Comparison of ENCODE assay signal across 31 cellular contexts in the genomic region with DNA sequence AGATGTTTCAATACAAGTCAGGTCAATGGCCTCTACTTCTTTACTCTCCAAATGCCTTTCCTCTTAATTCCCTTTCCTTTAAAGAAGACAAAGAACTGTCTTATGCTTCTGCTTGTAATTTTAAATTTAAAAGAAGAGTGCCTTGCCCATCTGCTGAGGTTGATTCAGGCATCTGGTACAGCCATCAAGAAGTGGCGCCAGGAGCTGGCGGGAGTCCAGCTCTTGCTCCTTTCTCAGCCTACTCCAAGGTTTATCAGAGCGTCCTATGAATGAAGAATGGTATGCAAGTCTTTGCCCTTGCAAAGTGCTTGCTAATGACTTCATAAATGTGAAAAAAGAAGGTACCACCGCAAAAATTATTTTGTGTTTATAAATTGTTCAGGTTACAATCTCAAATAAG.
DNase-seq lines count a peak whose midpoint lies in the region; ATAC-seq and TF ChIP-seq lines count a peak whose summit lies in the region.
"Had no signal": no experiment of that assay in that cellular context is flagged by ENCODE, and none has a peak within 500 bp of the region (broad histone marks: within the 10 kb centered on the region; RNA-seq: fewer than 3 reads in every experiment).

No MANE protein-coding gene starts in this region.

- peak; percentile 45 for DNase-seq in DMS79 (lab: John Stamatoyannopoulos, UW)
- DNase-seq in NCI-H2171 (lab: John Stamatoyannopoulos, UW) = peak; percentile 23
- DNase-seq in heart left ventricle = peak; percentile 21 to 72 (median 37)
- peak; percentile 71 for DNase-seq in sigmoid colon
- DNase-seq in glomerular visceral epithelial cell (ENCODE audit: extremely low spot score) = no peak
- DNase-seq in activated CD8-positive, alpha-beta memory T cell treated with anti-CD3 and anti-CD28 coated beads, Interleukin-2, amount 10 ng/mL, durations not matched to agents 7 days and 5 days = no peak
- DNase-seq: activated CD4-positive, alpha-beta memory T cell treated with anti-CD3 and anti-CD28 coated beads for 36 hours; activated CD4-positive, alpha-beta T cell treated with anti-CD3 and anti-CD28 coated beads for 1 hour; activated CD8-positive, alpha-beta memory T cell treated with anti-CD3 and anti-CD28 coated beads, Interleukin-2, amount 50 U/mL, for 4 hours; activated naive CD4-positive, alpha-beta T cell treated with Interleukin-2 at 50 U/mL for 16 hours; BE2C; CD8-positive, alpha-beta T cell; foreskin fibroblast; GF-D8; Kasumi-1; kidney; natural killer cell; NCI-H1436 treated with DMSO at 0.1 percent for 48 hours; NCI-H526 treated with DMSO at 0.1 percent for 48 hours; nucleus accumbens; stimulated activated naive B cell treated with anti-CD40 and anti-IgM and Interleukin-4, amounts not matched to agents 10 μg/mL and 1 μg/mL and 100 μg/mL, for 72 hours; uterus had no signal

- intact Hi-C loops in heart left ventricle (cut with DNase I) = loop anchor here in 3 of 10 donors (10.0 kb wide), 1 partner anchor 383 kb away; no protein-coding TSS in a partner anchor
- intact Hi-C loops in sigmoid colon (cut with DNase I) = no loop called here

- CTCF ChIA-PET in activated CD8-positive, alpha-beta memory T cell treated with anti-CD3 and anti-CD28 coated beads, Interleukin-2, amount 10 ng/mL, durations not matched to agents 7 days and 5 days (lab: Charles Lee) = no interaction called here

- TF ChIP-seq EP300 in sigmoid colon (IDR thresholded peaks at IDR 0.05) = no peak

- peak in 1 of 4 donors; percentile 29 for ATAC-seq in heart left ventricle
- ATAC-seq in activated CD8-positive, alpha-beta memory T cell treated with anti-CD3 and anti-CD28 coated beads, Interleukin-2, amount 10 ng/mL, durations not matched to agents 7 days and 5 days = no peak
- ATAC-seq in HG03378 (IDR thresholded peaks at IDR 0.05; ENCODE audit: unreplicated experiment) = no peak
- ATAC-seq: CD8-positive, alpha-beta T cell; heart right ventricle; natural killer cell; stimulated activated naive B cell treated with anti-CD40 and anti-IgM and Interleukin-4, amounts not matched to agents 10 μg/mL and 1 μg/mL and 100 μg/mL, for 72 hours had no signal

- H3K4me3 ChIP-seq in heart left ventricle (no peak overlapping the region), sigmoid colon (no peak overlapping the region)
- H3K4me3 ChIP-seq: esophagus muscularis mucosa, heart right ventricle, lung, skin epidermis, thoracic aorta, uterus had no signal

- H3K9me3 Mint-ChIP-seq in activated CD8-positive, alpha-beta memory T cell treated with anti-CD3 and anti-CD28 coated beads, Interleukin-2, amount 10 ng/mL, durations not matched to agents 7 days and 5 days (ENCODE audit: low read depth) = peaks cover under 1% of the 10 kb centered on the region
- H3K9me3 Mint-ChIP-seq: natural killer cell had no signal

- H3K36me3 Mint-ChIP-seq in activated CD8-positive, alpha-beta memory T cell treated with anti-CD3 and anti-CD28 coated beads, Interleukin-2, amount 10 ng/mL, durations not matched to agents 7 days and 5 days = peaks cover 1% of the 10 kb centered on the region
- H3K36me3 Mint-ChIP-seq: activated CD4-positive, alpha-beta memory T cell treated with anti-CD3 and anti-CD28 coated beads for 36 hours; brain; CD8-positive, alpha-beta T cell; natural killer cell; stimulated activated naive B cell treated with anti-CD40 and anti-IgM and Interleukin-4, amounts not matched to agents 10 μg/mL and 1 μg/mL and 100 μg/mL, for 72 hours had no signal

- H3K27ac ChIP-seq in heart left ventricle = no peak overlapping the region
- no peak overlapping the region for H3K27ac ChIP-seq in sigmoid colon
- H3K27ac ChIP-seq: esophagus muscularis mucosa, heart right ventricle, skin epidermis, thoracic aorta, uterus had no signal

- TF ChIP-seq POLR2A in heart left ventricle (IDR thresholded peaks at IDR 0.05) (no peak), sigmoid colon (IDR thresholded peaks at IDR 0.05) (no peak)

- TF ChIP-seq CTCF in heart left ventricle (IDR thresholded peaks at IDR 0.05) (no peak), sigmoid colon (IDR thresholded peaks at IDR 0.05) (no peak)

- H3K27ac Mint-ChIP-seq in activated CD8-positive, alpha-beta memory T cell treated with anti-CD3 and anti-CD28 coated beads, Interleukin-2, amount 10 ng/mL, durations not matched to agents 7 days and 5 days = no peak overlapping the region
- H3K27ac Mint-ChIP-seq: activated CD4-positive, alpha-beta memory T cell treated with anti-CD3 and anti-CD28 coated beads for 36 hours; activated T-helper 1 cell treated with anti-CD3 and anti-CD28 coated beads, Interleukin-12 subunit alpha, Interleukin-12 subunit beta, Interleukin-2, Interleukin-4 antibody, amounts not matched to agents 30 ng/mL and 10 ng/mL and 1 ng/mL, durations not matched to agents 14 hours and 24 hours and 36 hours; brain; CD8-positive, alpha-beta T cell; natural killer cell; stimulated activated naive B cell treated with anti-CD40 and anti-IgM and Interleukin-4, amounts not matched to agents 10 μg/mL and 1 μg/mL and 100 μg/mL, for 72 hours; T-helper 2 cell treated with Interferon-gamma antibody and Interleukin-4, amounts not matched to agents 5 μg/mL and 100 μg/mL, for 36 hours had no signal

- peaks cover 0 to 2% (median 0%) of the 10 kb centered on the region in 12 donors for H3K9me3 ChIP-seq in heart left ventricle
- peaks cover 0 to 4% (median under 1%) of the 10 kb centered on the region in 4 donors for H3K9me3 ChIP-seq in sigmoid colon
- H3K9me3 ChIP-seq: BE2C, esophagus muscularis mucosa, thoracic aorta, uterus had no signal

- H3K36me3 ChIP-seq in heart left ventricle (no peaks in the 10 kb centered on the region), sigmoid colon (no peaks in the 10 kb centered on the region)
- H3K36me3 ChIP-seq: BE2C, esophagus muscularis mucosa, heart right ventricle, thoracic aorta, uterus had no signal

- 39 to 58% (median 50%) methylated on average over 4 of the region's 4 CpGs for WGBS in heart left ventricle, 4 donors
- WGBS in sigmoid colon, 2 donors = 96% methylated on average over 4 of the region's 4 CpGs

- no peaks in the 10 kb centered on the region for H3K27me3 Mint-ChIP-seq in activated CD8-positive, alpha-beta memory T cell treated with anti-CD3 and anti-CD28 coated beads, Interleukin-2, amount 10 ng/mL, durations not matched to agents 7 days and 5 days
- H3K27me3 Mint-ChIP-seq: activated CD4-positive, alpha-beta memory T cell treated with anti-CD3 and anti-CD28 coated beads for 36 hours; brain; stimulated activated naive B cell treated with anti-CD40 and anti-IgM and Interleukin-4, amounts not matched to agents 10 μg/mL and 1 μg/mL and 100 μg/mL, for 72 hours had no signal

- H3K4me3 Mint-ChIP-seq in activated CD8-positive, alpha-beta memory T cell treated with anti-CD3 and anti-CD28 coated beads, Interleukin-2, amount 10 ng/mL, durations not matched to agents 7 days and 5 days = no peak overlapping the region
- H3K4me3 Mint-ChIP-seq: activated CD4-positive, alpha-beta memory T cell treated with anti-CD3 and anti-CD28 coated beads for 36 hours; activated T-helper 1 cell treated with anti-CD3 and anti-CD28 coated beads, Interleukin-12 subunit alpha, Interleukin-12 subunit beta, Interleukin-2, Interleukin-4 antibody, amounts not matched to agents 30 ng/mL and 10 ng/mL and 1 ng/mL, durations not matched to agents 14 hours and 24 hours and 36 hours; CD8-positive, alpha-beta T cell; natural killer cell; stimulated activated naive B cell treated with anti-CD40 and anti-IgM and Interleukin-4, amounts not matched to agents 10 μg/mL and 1 μg/mL and 100 μg/mL, for 72 hours; T-helper 2 cell treated with Interferon-gamma antibody and Interleukin-4, amounts not matched to agents 5 μg/mL and 100 μg/mL, for 36 hours had no signal

- peaks cover 0 to 8% (median 0%) of the 10 kb centered on the region in 12 donors for H3K4me1 ChIP-seq in heart left ventricle
- H3K4me1 ChIP-seq in sigmoid colon = peaks cover 0 to 28% (median 15%) of the 10 kb centered on the region in 4 donors
- H3K4me1 ChIP-seq: BE2C had no signal

- no peaks in the 10 kb centered on the region for H3K27me3 ChIP-seq in heart left ventricle
- no peaks in the 10 kb centered on the region for H3K27me3 ChIP-seq in sigmoid colon
- H3K27me3 ChIP-seq: BE2C, esophagus muscularis mucosa, heart right ventricle, uterus had no signal

- no peaks in the 10 kb centered on the region for H3K4me1 Mint-ChIP-seq in activated CD8-positive, alpha-beta memory T cell treated with anti-CD3 and anti-CD28 coated beads, Interleukin-2, amount 10 ng/mL, durations not matched to agents 7 days and 5 days
- H3K4me1 Mint-ChIP-seq: brain, natural killer cell had no signal

Comparison
In these comparisons a context has a peak if more than half of its experiments do, and no peak if none do; other contexts are left out.
1. DNase-seq: peak in DMS79 (single experiment), NCI-H2171 (single experiment), heart left ventricle (5 of 5) and sigmoid colon (single experiment); none in glomerular visceral epithelial cell (single experiment) and activated CD8-positive, alpha-beta memory T cell treated with anti-CD3 and anti-CD28 coated beads, Interleukin-2, amount 10 ng/mL, durations not matched to agents 7 days and 5 days (single experiment).